Comparison of ENCODE assay signal across 8 cellular contexts in genomic region chr13:48126944-48127814, GRCh38. TPM values are rescaled to one million over a fixed set of nuclear protein-coding genes. Genes with fewer than 3 reads are reported as not detected.
DNase-seq lines count a peak whose midpoint lies in the region; ATAC-seq and TF ChIP-seq lines count a peak whose summit lies in the region.

No MANE protein-coding gene starts in this region.

- peak in 12 of 14 donors; percentile 4 to 95 (median 32) for DNase-seq in C1 segment of cervical spinal cord (lab: John Stamatoyannopoulos, UW)
- DNase-seq in RWPE2 (ENCODE audit: low spot score), result no peak
- DNase-seq in heart right ventricle, result peak; percentile 76 to 81
- DNase-seq in prostate gland (ENCODE audit: low spot score), result peak; percentile 23
- DNase-seq in occipital lobe (lab: John Stamatoyannopoulos, UW), result no peak

- H3K27ac ChIP-seq in KOPT-K1 (ENCODE audit: low read depth, low read length, poor library complexity, severe bottlenecking) (peak overlapping the region; percentile 32), RWPE2 (ENCODE audit: poor library complexity, severe bottlenecking) (no peak overlapping the region), angular gyrus (ENCODE audit: low read depth, low read length) (peak overlapping the region; percentile 62), heart right ventricle (peak overlapping the region; percentile 73 to 94 (median 84)), prostate gland (peak overlapping the region; percentile 24 to 59)

- no peaks in the 10 kb centered on the region for H3K27me3 ChIP-seq in RWPE2 (ENCODE audit: insufficient read depth, poor library complexity, severe bottlenecking)
- H3K27me3 ChIP-seq in heart right ventricle, result no peaks in the 10 kb centered on the region
- H3K27me3 ChIP-seq in prostate gland (replicated peaks; ENCODE audit: insufficient read depth), result no peaks in the 10 kb centered on the region

- TF ChIP-seq CTCF in RWPE2 (IDR thresholded peaks at IDR 0.05; ENCODE audit: poor library complexity, severe bottlenecking) (peak; percentile 81), heart right ventricle (IDR thresholded peaks at IDR 0.05) (peak; percentile 64 to 84 (median 74)), prostate gland (IDR thresholded peaks at IDR 0.05) (peak; percentile 50 to 83 (median 80))

- WGBS in heart right ventricle, 2 donors, result 15 to 23% methylated on average over 5 of the region's 5 CpGs
- WGBS in prostate gland, result 20% methylated on average over 5 of the region's 5 CpGs

- TF ChIP-seq POLR2A in prostate gland (IDR thresholded peaks at IDR 0.05), result no peak

- H3K4me3 ChIP-seq in RWPE2 (ENCODE audit: severe bottlenecking) (no peak overlapping the region), heart right ventricle (peak overlapping the region in 2 of 10 donors; percentile 6 to 14), prostate gland (no peak overlapping the region)

- peak; percentile 65 for ATAC-seq in GM18907 (IDR thresholded peaks at IDR 0.05; ENCODE audit: unreplicated experiment)
- ATAC-seq in RWPE2 (ENCODE audit: low read depth), result peak; percentile 51; the same call in 2 of the 3 replicates
- peak; percentile 71 to 90 (median 82) for ATAC-seq in heart right ventricle

- intact Hi-C loops in heart right ventricle (cut with DNase I), result loop anchor here in 8 of 10 donors (1.0 to 10.0 kb wide), 9 partner anchors 105 to 640 kb away; partner anchors contain the start of genes ITM2B (in 7 of the 8) and RB1 (in 5 of the 8)
- intact Hi-C loops in prostate gland (cut with DNase I), result loop anchor here (5.0 to 10.0 kb wide), 2 partner anchors 105 to 438 kb away; partner anchors contain the start of gene ITM2B

- H3K9me3 ChIP-seq in KOPT-K1 (ENCODE audit: insufficient read depth, low read length, poor library complexity, severe bottlenecking) (no peaks in the 10 kb centered on the region), RWPE2 (ENCODE audit: severe bottlenecking) (no peaks in the 10 kb centered on the region), heart right ventricle (no peaks in the 10 kb centered on the region), prostate gland (no peaks in the 10 kb centered on the region)

- H3K36me3 ChIP-seq in KOPT-K1 (ENCODE audit: insufficient read depth, low read length), result no peaks in the 10 kb centered on the region
- H3K36me3 ChIP-seq in RWPE2 (ENCODE audit: low read depth), result no peaks in the 10 kb centered on the region
- H3K36me3 ChIP-seq in heart right ventricle, result no peaks in the 10 kb centered on the region
- H3K36me3 ChIP-seq in prostate gland, result no peaks in the 10 kb centered on the region

- H3K4me1 ChIP-seq in RWPE2 (ENCODE audit: insufficient read depth, poor library complexity, severe bottlenecking), result peaks cover 13% of the 10 kb centered on the region
- H3K4me1 ChIP-seq in heart right ventricle, result peaks cover 13 to 56% (median 45%) of the 10 kb centered on the region in 9 donors
- H3K4me1 ChIP-seq in prostate gland (replicated peaks), result peaks cover 14% of the 10 kb centered on the region

RNA-seq across cellular contexts. Expression of gene MED4, which starts 32.3 kb away (rescaled TPM):
- total RNA-seq in heart right ventricle, result 10 to 100 TPM; 42.7 to 57.7 (median 48.7) TPM
- polyA plus RNA-seq in heart right ventricle, result 10 to 100 TPM; 44.3 to 46.8 TPM
- 10 to 100 TPM; 33.9 to 36.4 TPM for total RNA-seq in prostate gland
- total RNA-seq in occipital lobe, result 30.9 TPM

Comparison
In these comparisons a context has a peak if more than half of its experiments do, and no peak if none do; other contexts are left out.
1. DNase-seq: peak in C1 segment of cervical spinal cord (12 of 14), heart right ventricle (2 of 2) and prostate gland (single experiment); none in RWPE2 (single experiment) and occipital lobe (single experiment).
2. Peak in every context shown above with its lines, with median percentiles within 50 percentile points of each other: ATAC-seq and CTCF ChIP-seq.